ENCODE assay signal across 21 cellular contexts in the genomic region with DNA sequence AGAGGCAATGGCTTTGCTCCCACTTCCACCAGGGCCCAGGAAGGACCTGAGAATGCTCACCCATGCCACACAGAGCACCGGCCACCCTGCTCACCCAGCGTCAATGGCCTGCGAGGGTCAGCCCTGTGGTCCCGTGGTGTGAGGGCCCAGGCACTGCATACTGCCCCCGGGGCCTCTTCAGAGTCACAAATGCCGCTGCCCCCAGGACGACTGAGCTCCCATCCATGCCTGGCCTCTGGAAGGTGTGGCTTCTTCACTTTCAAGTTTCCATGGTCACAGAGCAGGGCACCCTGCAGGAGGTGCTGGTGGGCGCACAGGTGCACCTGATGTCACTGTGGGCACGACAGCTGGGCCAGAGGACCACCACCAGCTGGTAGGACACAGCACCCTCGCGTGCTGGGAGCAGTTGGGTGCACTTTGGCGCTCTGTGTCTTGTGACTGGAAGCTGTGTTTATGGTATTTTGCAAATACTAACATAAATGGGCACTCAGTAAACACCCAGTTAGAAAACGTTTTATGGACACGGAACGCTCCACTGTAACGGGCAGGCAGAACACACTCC.
"Had no signal": no experiment of that assay in that cellular context is flagged by ENCODE, and none has a peak within 500 bp of the region (broad histone marks: within the 10 kb centered on the region; RNA-seq: fewer than 3 reads in every experiment).

No MANE protein-coding gene starts in this region.

- ATAC-seq: gastroesophageal sphincter; heart right ventricle; left ventricle myocardium superior; stimulated activated memory B cell treated with anti-CD40 and anti-IgM and Interleukin-4, amounts not matched to agents 10 μg/mL and 1 μg/mL and 100 μg/mL, for 72 hours; upper lobe of right lung had no signal

- DNase-seq: activated CD4-positive, alpha-beta T cell treated with anti-CD3 and anti-CD28 coated beads for 1 hour; activated CD8-positive, alpha-beta memory T cell treated with anti-CD3 and anti-CD28 coated beads for 24 hours; activated CD8-positive, alpha-beta memory T cell treated with anti-CD3 and anti-CD28 coated beads, Interleukin-2, amount 50 U/mL, for 48 hours; activated effector memory CD4-positive, alpha-beta T cell treated with Interleukin-2 at 50 U/mL for 16 hours; activated naive CD4-positive, alpha-beta T cell treated with anti-CD3 and anti-CD28 coated beads, Interleukin-2, amount 50 U/mL, for 16 hours; activated T-cell treated with anti-CD3 and anti-CD28 coated beads, Interleukin-2, amount 50 U/mL, for 48 hours; adrenal gland; effector CD8-positive, alpha-beta T cell; kidney glomerular epithelial cell; left ventricle myocardium superior; naive B cell; stimulated activated CD4-positive, alpha-beta T cell treated with anti-CD3 and anti-CD28 coated beads, Interleukin-4, amount 100 ng/mL, for 4 hours; testis; upper lobe of right lung; WERI-Rb-1 had no signal

- H3K27me3 ChIP-seq: adrenal gland, esophagus muscularis mucosa, gastroesophageal sphincter, heart right ventricle, right atrium auricular region, testis, upper lobe of right lung had no signal

- H3K4me1 ChIP-seq: adrenal gland, heart right ventricle, prostate gland, right atrium auricular region, upper lobe of right lung had no signal

- H3K4me3 ChIP-seq: adrenal gland, esophagus muscularis mucosa, gastroesophageal sphincter, heart right ventricle, prostate gland, right atrium auricular region, testis, upper lobe of right lung had no signal

- H3K27ac ChIP-seq: adrenal gland, esophagus muscularis mucosa, gastroesophageal sphincter, heart right ventricle, prostate gland, right atrium auricular region, testis, upper lobe of right lung, WERI-Rb-1 had no signal

- H3K9me3 ChIP-seq: adrenal gland, esophagus muscularis mucosa, gastroesophageal sphincter, heart right ventricle, prostate gland, right atrium auricular region, testis, upper lobe of right lung had no signal
